ENCODE assay signal across 1 cellular context in the genomic region with DNA sequence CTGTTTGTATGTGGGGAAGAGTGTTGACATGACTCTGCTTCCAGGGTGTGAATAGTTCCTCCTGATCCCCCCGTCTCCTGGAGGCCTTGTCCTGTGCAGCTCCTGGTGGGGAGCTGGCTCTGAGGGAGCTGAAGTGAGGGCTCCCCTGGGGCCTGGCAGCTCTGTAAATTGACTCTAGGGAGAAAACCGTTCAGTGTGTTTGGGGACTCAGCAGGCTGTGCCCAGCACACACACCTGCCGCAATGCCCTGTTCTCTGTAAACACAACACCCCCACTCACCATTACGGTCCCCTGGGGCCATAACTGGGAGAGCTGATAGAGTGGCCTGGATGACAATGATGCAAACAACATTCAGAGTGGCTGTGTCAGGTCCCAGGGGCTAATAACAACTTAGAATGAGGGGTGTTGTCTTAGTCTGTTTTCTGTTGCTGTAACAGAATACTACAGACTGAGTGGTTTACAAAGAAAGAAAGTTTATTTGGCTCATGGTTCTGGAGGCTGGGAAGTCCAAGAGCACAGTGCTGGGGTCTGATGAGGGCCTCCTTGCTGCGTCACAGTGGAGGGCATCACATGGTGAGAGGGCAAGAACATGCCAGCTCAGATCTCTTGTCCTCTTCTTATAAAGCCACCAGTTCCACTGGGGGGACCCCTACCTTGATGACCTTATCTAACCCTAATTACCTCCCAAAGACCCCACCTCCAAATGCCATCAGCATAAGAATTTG.
TF ChIP-seq lines count a peak whose summit lies in the region.

No MANE protein-coding gene starts in this region.

TF ChIP-seq in HEK293, 187 proteins besides CTCF, POLR2A, EP300 and RAD21 (continued from another document):
- TF ChIP-seq ZNF211 (tag by site-specific recombination; IDR thresholded peaks at IDR 0.05; ENCODE audit: low read depth) (no peak), TCF7L2 (IDR thresholded peaks at IDR 0.05; ENCODE audit: borderline replicate concordance, low read depth, low read length) (no peak), ZIC2 (tag by site-specific recombination; IDR thresholded peaks at IDR 0.05) (peak; percentile 99), SETDB1 (IDR thresholded peaks at IDR 0.05; ENCODE audit: insufficient read length, low read length) (peak; percentile 30)
TF ChIP-seq in HEK293: peak in this region for 5.
